Comparison of ENCODE assay signal across 9 cellular contexts in the genomic region with DNA sequence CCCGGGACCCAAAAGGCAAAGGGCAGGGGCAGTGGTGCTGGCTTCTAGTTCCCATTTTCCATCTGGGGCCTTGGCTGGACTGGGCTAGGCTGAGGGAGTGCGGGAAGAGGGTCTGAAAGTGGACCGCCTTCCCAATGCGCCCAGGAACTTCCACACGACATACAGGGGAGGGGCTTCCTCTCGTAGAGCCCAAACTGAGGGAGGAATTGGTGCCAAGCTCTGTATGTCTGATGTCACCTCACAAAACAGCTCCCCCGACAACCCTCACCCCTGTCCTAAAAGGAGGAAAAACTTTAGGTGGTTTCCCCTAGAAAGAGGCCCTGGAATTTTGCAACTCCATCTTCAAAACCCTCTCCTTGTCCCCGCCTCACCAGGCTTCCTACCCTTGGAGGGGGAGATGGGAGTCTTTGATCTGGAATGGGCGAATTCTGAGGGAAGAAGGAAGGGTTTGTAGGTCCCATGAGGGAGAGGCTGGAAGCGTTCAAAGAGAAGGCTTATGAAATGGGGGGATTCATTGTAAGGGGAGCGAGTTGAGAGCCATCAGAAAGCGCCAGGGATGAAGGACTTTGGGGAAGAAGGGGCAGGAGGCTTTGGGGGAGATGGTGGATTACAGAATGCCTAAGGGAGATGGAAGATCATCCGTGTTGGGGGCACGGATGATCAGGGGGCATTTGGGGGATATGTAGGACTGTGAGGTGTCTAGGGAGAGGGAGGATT. TPM values are rescaled to one million over a fixed set of nuclear protein-coding genes. Genes with fewer than 3 reads are reported as not detected.
DNase-seq lines count a peak whose midpoint lies in the region; ATAC-seq, FAIRE-seq and TF ChIP-seq lines count a peak whose summit lies in the region.
"Had no signal": no experiment of that assay in that cellular context is flagged by ENCODE, and none has a peak within 500 bp of the region (broad histone marks: within the 10 kb centered on the region; RNA-seq: fewer than 3 reads in every experiment).

No MANE protein-coding gene starts in this region.

- H2AFZ ChIP-seq in HepG2 (ENCODE audit: low read length), result peak overlapping the region; percentile 46

- H4K20me1 ChIP-seq in HepG2 (ENCODE audit: insufficient read depth, low read length), result no peaks in the 10 kb centered on the region

- ATAC-seq in A549 (no peak), HepG2 (peak; percentile 14; the same call in 2 of the 3 replicates)

- H3K27ac ChIP-seq in A549 (peak overlapping the region; percentile 82 to 90), HepG2 (ENCODE audit: extremely low read length, insufficient read depth, low read length) (no peak overlapping the region), thymus (ENCODE audit: low read depth) (no peak overlapping the region)

- H3K79me2 ChIP-seq in HepG2 (ENCODE audit: insufficient read depth, low read length), result peaks cover 7% of the 10 kb centered on the region

- TF ChIP-seq CTCF in A549 (IDR thresholded peaks at IDR 0.05) (no peak), HepG2 (CRISPR knock-in tag; IDR thresholded peaks at IDR 0.05) (no peak)

- FAIRE-seq in A549 (lab: Jason Lieb, UNC) (no peak), HepG2 (lab: Jason Lieb, UNC) (no peak)
- FAIRE-seq: islet of Langerhans had no signal

- intact Hi-C loops in HepG2 (cut with micrococcal nuclease; ENCODE audit: unreplicated experiment), result loop anchor here (1.0 kb wide), 1 partner anchor 26 kb away; no protein-coding TSS in a partner anchor
- intact Hi-C loops in posterior vena cava (cut with DNase I), result loop anchor here (10.0 kb wide), 1 partner anchor 75 kb away; no protein-coding TSS in a partner anchor

- H3K9me3 ChIP-seq in A549 (no peaks in the 10 kb centered on the region), HAP-1 (no peaks in the 10 kb centered on the region), HepG2 (ENCODE audit: low read length) (no peaks in the 10 kb centered on the region), thymus (ENCODE audit: control insufficient read depth) (no peaks in the 10 kb centered on the region)

- H3K4me3 ChIP-seq in A549 (peak overlapping the region; percentile 81), HAP-1 (peak overlapping the region; percentile 64), HepG2 (replicated peaks in 1 of 3; ENCODE audit: insufficient read depth in 1 of 3, low read depth in 2 of 3, low read length in 3 of 3) (peak overlapping the region; percentile 70 to 92 (median 80)), thymus (ENCODE audit: low read length) (peak overlapping the region; percentile 66)

- H3K4me1 ChIP-seq in A549, result peaks cover 40% of the 10 kb centered on the region
- peaks cover 21% of the 10 kb centered on the region for H3K4me1 ChIP-seq in HAP-1
- H3K4me1 ChIP-seq in HepG2 (ENCODE audit: insufficient read depth, low read length), result peaks cover 64% of the 10 kb centered on the region
- H3K4me1 ChIP-seq in thymus (ENCODE audit: control insufficient read depth, insufficient read depth, low read length), result no peaks in the 10 kb centered on the region

- H3K27me3 ChIP-seq in HAP-1 (ENCODE audit: low read depth), result no peaks in the 10 kb centered on the region
- H3K27me3 ChIP-seq in HepG2 (ENCODE audit: control insufficient read depth in 1 of 2, insufficient read depth in 2 of 2, low read length in 2 of 2), result peaks cover 0 to 9% of the 10 kb centered on the region in 2 experiments; a peak in 2 of 5 replicates
- H3K27me3 ChIP-seq in thymus (ENCODE audit: control insufficient read depth, insufficient read depth), result peaks cover 4% of the 10 kb centered on the region

- 51% methylated on average over 14 of the region's 14 CpGs for WGBS in A549 (ENCODE audit: missing lambda C conversion rate)
- WGBS in HepG2 (ENCODE audit: low lambda C conversion rate), result under 1% methylated on average over 9 of the region's 14 CpGs
- 29% methylated on average over 14 of the region's 14 CpGs for WGBS in thymus

- peak overlapping the region; percentile 75 for H3K9ac ChIP-seq in HepG2 (ENCODE audit: insufficient read depth, low read depth, low read length)

- DNase-seq in A549 (ENCODE audit: low read depth in 1 of 2, low spot score in 1 of 2) (no peak), HAP-1 (ENCODE audit: low spot score in 2 of 2) (peak in 1 of 2 experiments; percentile 15), astrocyte of the hippocampus (ENCODE audit: low read depth, low spot score) (peak; percentile 34), HepG2 (ENCODE audit: low spot score) (no peak), occipital lobe (lab: John Stamatoyannopoulos, UW) (no peak), posterior vena cava (ENCODE audit: low spot score) (no peak)
- no peak for DNase-seq in activated CD8-positive, alpha-beta memory T cell treated with anti-CD3 and anti-CD28 coated beads, Interleukin-2, amount 50 U/mL, for 48 hours

- TF ChIP-seq EP300 in A549 (IDR thresholded peaks at IDR 0.05) (no peak), HepG2 (IDR thresholded peaks at IDR 0.05; ENCODE audit: low read depth in 2 of 2, low read length in 2 of 2) (no peak), HepG2 (CRISPR knock-in tag; IDR thresholded peaks at IDR 0.05; ENCODE audit: borderline replicate concordance) (no peak)

- TF ChIP-seq RAD21 in A549 (conservative IDR thresholded peaks at IDR 0.05 in 1 of 2, IDR thresholded peaks at IDR 0.05 in 1 of 2), result no peak
- no peak for TF ChIP-seq RAD21 in HepG2 (CRISPR knock-in tag; IDR thresholded peaks at IDR 0.05)

- H3K4me2 ChIP-seq in A549 (peak overlapping the region; percentile 79), HepG2 (ENCODE audit: low read depth, low read length) (peak overlapping the region; percentile 98)

- H3K36me3 ChIP-seq in HAP-1 (replicated peaks) (no peaks in the 10 kb centered on the region; the same call in 1 of the 2 replicates), HepG2 (replicated peaks in 1 of 2; ENCODE audit: control insufficient read depth in 1 of 2, insufficient read depth in 2 of 2, low read length in 2 of 2) (no peaks in the 10 kb centered on the region), thymus (ENCODE audit: control insufficient read depth, insufficient read depth) (no peaks in the 10 kb centered on the region)

- no peak for TF ChIP-seq POLR2A in A549 (IDR thresholded peaks at IDR 0.05; ENCODE audit: low read length)
- TF ChIP-seq POLR2A in HepG2 (IDR thresholded peaks at IDR 0.05; ENCODE audit: insufficient read depth in 1 of 2, low read depth in 2 of 2, low read length in 2 of 2), result no peak

- in situ Hi-C loops in HAP-1 (cut with MboI; ENCODE audit: low sequenced_read_pairs) (no loop called here), HepG2 (cut with HindIII; ENCODE audit: extremely low pct_ligation_motif_present, low pct_unique_long_range_greater_than_20kb) (loop anchor here (5.0 kb wide), 1 partner anchor 32 kb away; no protein-coding TSS in a partner anchor)

- CTCF ChIA-PET in A549 (lab: Yijun Ruan, JAX), result interaction anchor here (0.7 to 4.3 kb wide), 7 partner anchors 12 to 282 kb away, joined by 3 to 26 read pairs (median 3); no protein-coding TSS in a partner anchor
- CTCF ChIA-PET in HepG2 (lab: Yijun Ruan, JAX; ENCODE audit: low intra/inter-chr PET ratio, low total read pairs), result interaction anchor here (1.4 to 2.3 kb wide), 2 partner anchors 27 to 74 kb away, joined by 8 to 32 read pairs; no protein-coding TSS in a partner anchor

- BruUV-seq in HepG2 (replicated peaks; lab: Mats Ljungman, UMichigan), result no TSS peak

- POLR2A ChIA-PET in A549 (lab: Yijun Ruan, JAX), result no interaction called here
- POLR2A ChIA-PET in HepG2 (lab: Yijun Ruan, JAX), result interaction anchor here (1.6 kb wide), 1 partner anchor 15 kb away, joined by 6 read pairs; no protein-coding TSS in a partner anchor

RNA-seq across cellular contexts. Expression of a gene that starts 0.9 kb away (rescaled TPM):
- polyA plus RNA-seq in A549 (2011; rRNA removed) (18.8 and 19.2 TPM in 2 replicates), A549 (2017; fragmentation: RNase III; extraction: RNeasy Plus Mini Kit Qiagen cat#74134 plus additional on column Dnase treatment) (16.7 to 16.9 TPM (median 16.9 TPM) in 3 replicates), HepG2 (2011; rRNA removed) (10.7 and 11.5 TPM in 2 replicates), thymus (78.5 TPM)
- 14.9 and 19.2 TPM in 2 replicates for polyA plus RNA-seq in A549 (2012; cell fraction: cytosol; rRNA removed)
- 3.7 and 4.5 TPM in 2 replicates for polyA plus RNA-seq in A549 (2012; cell fraction: nucleus; rRNA removed)
- polyA minus RNA-seq in A549 (2011; rRNA and poly(A)+ RNA removed), result 49.3 and 53.3 TPM in 2 replicates
- total RNA-seq in HepG2 (2016; rRNA removed; fragmentation: Illumina TruSeq; extraction: Trizol) (12.9 and 13.0 TPM in 2 replicates), occipital lobe (15.6 TPM), posterior vena cava (10 to 100 TPM; 34.9 to 36.4 TPM)
- total RNA-seq in HepG2 (2016; cell fraction: cytosol; rRNA removed; fragmentation: Illumina TruSeq; extraction: Trizol; ENCODE audit: low read depth), result 14.4 and 15.2 TPM in 2 replicates
- 12.4 and 12.7 TPM in 2 replicates for total RNA-seq in HepG2 (2016; cell fraction: insoluble cytoplasmic fraction; rRNA removed; fragmentation: Illumina TruSeq; extraction: Trizol)
- 34.8 and 35.0 TPM in 2 replicates for total RNA-seq in HepG2 (2016; cell fraction: membrane; rRNA removed; fragmentation: Illumina TruSeq; extraction: Trizol)
- total RNA-seq in HepG2 (2016; cell fraction: nucleus; rRNA removed; fragmentation: Illumina TruSeq; extraction: Trizol), result 4.4 and 5.2 TPM in 2 replicates
- 10.9 and 11.5 TPM in 2 replicates for polyA plus RNA-seq in HepG2 (2011; cell fraction: cytosol; rRNA removed)
- 3.4 and 4.3 TPM in 2 replicates for polyA plus RNA-seq in HepG2 (2011; cell fraction: nucleus; rRNA removed)
- 12.3 and 13.7 TPM in 2 replicates for polyA plus RNA-seq in HepG2 (2012)
- 20.7 and 21.8 TPM in 2 replicates for polyA plus RNA-seq in HepG2 (2016; cell fraction: cytosol; fragmentation: Illumina TruSeq; extraction: Trizol; ENCODE audit: low read depth)
- 17.9 TPM in 2 replicates for polyA plus RNA-seq in HepG2 (2016; cell fraction: insoluble cytoplasmic fraction; fragmentation: Illumina TruSeq; extraction: Trizol; ENCODE audit: low read depth)
- 36.8 and 38.1 TPM in 2 replicates for polyA plus RNA-seq in HepG2 (2016; cell fraction: membrane; fragmentation: Illumina TruSeq; extraction: Trizol; ENCODE audit: low read depth)
- 10.2 and 10.4 TPM in 2 replicates for polyA plus RNA-seq in HepG2 (2016; cell fraction: nucleus; fragmentation: Illumina TruSeq; extraction: Trizol; ENCODE audit: insufficient read depth, low read depth)
- 25.4 and 50.4 TPM in 2 replicates for polyA minus RNA-seq in HepG2 (2011; rRNA and poly(A)+ RNA removed; ENCODE audit: low replicate concordance)
- 16.7 and 19.5 TPM in 2 replicates for polyA minus RNA-seq in HepG2 (2011; cell fraction: cytosol; rRNA and poly(A)+ RNA removed)
- polyA minus RNA-seq in HepG2 (2011; cell fraction: nucleus; rRNA and poly(A)+ RNA removed), result 2.4 and 3.9 TPM in 2 replicates

RNA-seq across cellular contexts. Expression of a gene that starts 20.6 kb away (rescaled TPM):
- polyA plus RNA-seq in A549 (2011; rRNA removed) (14.9 and 18.4 TPM in 2 replicates), A549 (2017; fragmentation: RNase III; extraction: RNeasy Plus Mini Kit Qiagen cat#74134 plus additional on column Dnase treatment) (25.4 to 35.8 TPM (median 33.4 TPM) in 3 replicates), HepG2 (2011; rRNA removed) (6.3 and 6.7 TPM in 2 replicates), thymus (10.0 TPM)
- polyA plus RNA-seq in A549 (2012; cell fraction: cytosol; rRNA removed), result 26.2 and 52.1 TPM in 2 replicates
- polyA plus RNA-seq in A549 (2012; cell fraction: nucleus; rRNA removed), result 36.8 and 38.8 TPM in 2 replicates
- 7.9 and 8.2 TPM in 2 replicates for polyA minus RNA-seq in A549 (2011; rRNA and poly(A)+ RNA removed)
- total RNA-seq in HepG2 (2016; rRNA removed; fragmentation: Illumina TruSeq; extraction: Trizol) (10.4 and 12.2 TPM in 2 replicates), occipital lobe (6.2 TPM), posterior vena cava (10 to 100 TPM in 1 of 2 donors, 1 to 10 TPM in 1; 9.3 to 13.8 TPM)
- 2.5 and 2.6 TPM in 2 replicates for total RNA-seq in HepG2 (2016; cell fraction: cytosol; rRNA removed; fragmentation: Illumina TruSeq; extraction: Trizol; ENCODE audit: low read depth)
- 8.5 and 11.7 TPM in 2 replicates for total RNA-seq in HepG2 (2016; cell fraction: insoluble cytoplasmic fraction; rRNA removed; fragmentation: Illumina TruSeq; extraction: Trizol)
- 5.2 and 5.6 TPM in 2 replicates for total RNA-seq in HepG2 (2016; cell fraction: membrane; rRNA removed; fragmentation: Illumina TruSeq; extraction: Trizol)
- total RNA-seq in HepG2 (2016; cell fraction: nucleus; rRNA removed; fragmentation: Illumina TruSeq; extraction: Trizol), result 12.5 and 13.8 TPM in 2 replicates
- polyA plus RNA-seq in HepG2 (2011; cell fraction: cytosol; rRNA removed), result 4.3 and 5.7 TPM in 2 replicates
- 32.3 and 36.3 TPM in 2 replicates for polyA plus RNA-seq in HepG2 (2011; cell fraction: nucleus; rRNA removed)
- 7.6 and 9.7 TPM in 2 replicates for polyA plus RNA-seq in HepG2 (2012)
- 1.2 and 1.4 TPM in 2 replicates for polyA plus RNA-seq in HepG2 (2016; cell fraction: cytosol; fragmentation: Illumina TruSeq; extraction: Trizol; ENCODE audit: low read depth)
- 11.8 and 12.5 TPM in 2 replicates for polyA plus RNA-seq in HepG2 (2016; cell fraction: insoluble cytoplasmic fraction; fragmentation: Illumina TruSeq; extraction: Trizol; ENCODE audit: low read depth)
- 3.1 and 3.4 TPM in 2 replicates for polyA plus RNA-seq in HepG2 (2016; cell fraction: membrane; fragmentation: Illumina TruSeq; extraction: Trizol; ENCODE audit: low read depth)
- polyA plus RNA-seq in HepG2 (2016; cell fraction: nucleus; fragmentation: Illumina TruSeq; extraction: Trizol; ENCODE audit: insufficient read depth, low read depth), result 29.5 and 29.6 TPM in 2 replicates
- polyA minus RNA-seq in HepG2 (2011; rRNA and poly(A)+ RNA removed; ENCODE audit: low replicate concordance), result 5.0 and 14.9 TPM in 2 replicates
- polyA minus RNA-seq in HepG2 (2011; cell fraction: cytosol; rRNA and poly(A)+ RNA removed), result 1.4 and 1.7 TPM in 2 replicates
- 11.3 and 11.8 TPM in 2 replicates for polyA minus RNA-seq in HepG2 (2011; cell fraction: nucleus; rRNA and poly(A)+ RNA removed)

RNA-seq across cellular contexts. Expression of a gene that starts 46.3 kb away (rescaled TPM):
- 0.37 and 0.52 TPM in 2 replicates for polyA plus RNA-seq in A549 (2011; rRNA removed)
- 0.15 and 0.26 TPM in 2 replicates for polyA plus RNA-seq in A549 (2012; cell fraction: cytosol; rRNA removed)
- 0.43 and 0.53 TPM in 2 replicates for polyA plus RNA-seq in A549 (2012; cell fraction: nucleus; rRNA removed)
- 0.05 to 0.15 TPM (median 0.09 TPM) in 3 replicates for polyA plus RNA-seq in A549 (2017; fragmentation: RNase III; extraction: RNeasy Plus Mini Kit Qiagen cat#74134 plus additional on column Dnase treatment)
- polyA minus RNA-seq in A549 (2011; rRNA and poly(A)+ RNA removed), result 0.88 and 1.2 TPM in 2 replicates
- 0.35 and 0.66 TPM in 2 replicates for total RNA-seq in HepG2 (2016; rRNA removed; fragmentation: Illumina TruSeq; extraction: Trizol)
- total RNA-seq in HepG2 (2016; cell fraction: cytosol; rRNA removed; fragmentation: Illumina TruSeq; extraction: Trizol; ENCODE audit: low read depth), result 0.20 and 0.35 TPM in 2 replicates
- total RNA-seq in HepG2 (2016; cell fraction: insoluble cytoplasmic fraction; rRNA removed; fragmentation: Illumina TruSeq; extraction: Trizol), result 0.45 and 0.93 TPM in 2 replicates
- 0.83 and 1.0 TPM in 2 replicates for total RNA-seq in HepG2 (2016; cell fraction: membrane; rRNA removed; fragmentation: Illumina TruSeq; extraction: Trizol)
- total RNA-seq in HepG2 (2016; cell fraction: nucleus; rRNA removed; fragmentation: Illumina TruSeq; extraction: Trizol), result 0.75 and 1.1 TPM in 2 replicates
- 4.7 and 5.6 TPM in 2 replicates for polyA plus RNA-seq in HepG2 (2011; rRNA removed)
- polyA plus RNA-seq in HepG2 (2011; cell fraction: cytosol; rRNA removed), result 3.1 and 4.5 TPM in 2 replicates
- polyA plus RNA-seq in HepG2 (2011; cell fraction: nucleus; rRNA removed), result 7.9 and 11.8 TPM in 2 replicates
- 0.68 and 1.3 TPM in 2 replicates for polyA plus RNA-seq in HepG2 (2012)
- polyA plus RNA-seq in HepG2 (2016; cell fraction: cytosol; fragmentation: Illumina TruSeq; extraction: Trizol; ENCODE audit: low read depth), result 0.67 and 0.84 TPM in 2 replicates
- 0.52 and 0.71 TPM in 2 replicates for polyA plus RNA-seq in HepG2 (2016; cell fraction: insoluble cytoplasmic fraction; fragmentation: Illumina TruSeq; extraction: Trizol; ENCODE audit: low read depth)
- 1.1 and 1.2 TPM in 2 replicates for polyA plus RNA-seq in HepG2 (2016; cell fraction: membrane; fragmentation: Illumina TruSeq; extraction: Trizol; ENCODE audit: low read depth)
- 2.0 and 2.5 TPM in 2 replicates for polyA plus RNA-seq in HepG2 (2016; cell fraction: nucleus; fragmentation: Illumina TruSeq; extraction: Trizol; ENCODE audit: insufficient read depth, low read depth)
- polyA minus RNA-seq in HepG2 (2011; rRNA and poly(A)+ RNA removed; ENCODE audit: low replicate concordance), result 13.9 TPM in 1 of 2 replicates, not detected in the other
- 3.2 and 3.3 TPM in 2 replicates for polyA minus RNA-seq in HepG2 (2011; cell fraction: cytosol; rRNA and poly(A)+ RNA removed)
- polyA minus RNA-seq in HepG2 (2011; cell fraction: nucleus; rRNA and poly(A)+ RNA removed), result 4.0 and 4.6 TPM in 2 replicates
- 0.59 TPM for polyA plus RNA-seq in thymus
- total RNA-seq in occipital lobe, result not detected
- total RNA-seq in posterior vena cava, result 1 to 10 TPM; 1.1 to 2.0 TPM

Comparison
In these comparisons a context has a peak if more than half of its experiments do, and no peak if none do; other contexts are left out.
1. H3K27ac ChIP-seq: peak in A549 (2 of 2); none in HepG2 (single experiment) and thymus (single experiment).
2. Peak in every context shown above with its lines, with median percentiles within 50 percentile points of each other: H3K4me3 ChIP-seq.